ENCODE assay signal across 8 cellular contexts in genomic region chr12:8320791-8321190, GRCh38.
DNase-seq lines count a peak whose midpoint lies in the region; ATAC-seq and TF ChIP-seq lines count a peak whose summit lies in the region.
"Not testable (repeated sequence)": the region's sequence is repeated elsewhere in the genome, so short reads cannot be mapped to it uniquely, and the experiment has no call there.

No MANE protein-coding gene starts in this region.

- POLR2A ChIA-PET in CD8-positive, alpha-beta T cell (lab: Charles Lee); activated naive CD8-positive, alpha-beta T cell treated with anti-CD3 and anti-CD28 coated beads, Interleukin-2, amount 10 ng/mL, durations not matched to agents 7 days and 5 days (lab: Charles Lee): not testable (repeated sequence)

- H3K9ac ChIP-seq in Karpas-422 (ENCODE audit: low read length) = peak overlapping the region; percentile 58

- H3K4me1 ChIP-seq in CD8-positive, alpha-beta T cell (ENCODE audit: insufficient read depth, low read length) = not testable (repeated sequence)
- H3K4me1 ChIP-seq in Karpas-422 (ENCODE audit: low read length) = peaks cover 58% of the 10 kb centered on the region

- not testable (repeated sequence) for H3K4me3 ChIP-seq in CD8-positive, alpha-beta T cell (ENCODE audit: low read depth, low read length)
- 0 out of 2 replicates have a peak overlapping the region, but pooled peaks have one; percentile 11 for H3K4me3 ChIP-seq in Karpas-422 (ENCODE audit: low read length)

- peak overlapping the region; percentile 88 for H3K27ac Mint-ChIP-seq in CD8-positive, alpha-beta T cell
- H3K27ac Mint-ChIP-seq in T-helper 1 cell treated with Interleukin-12 subunit alpha and Interleukin-12 subunit beta and Interleukin-4 antibody, amounts not matched to agents 30 μg/mL and 1 μg/mL, for 36 hours = not testable (repeated sequence)
- peak overlapping the region; percentile 77 for H3K27ac Mint-ChIP-seq in activated CD8-positive, alpha-beta memory T cell treated with anti-CD3 and anti-CD28 coated beads, Interleukin-2, amount 10 ng/mL, durations not matched to agents 7 days and 5 days
- H3K27ac Mint-ChIP-seq in activated naive CD8-positive, alpha-beta T cell treated with anti-CD3 and anti-CD28 coated beads, Interleukin-2, amount 10 ng/mL, durations not matched to agents 7 days and 5 days = peak overlapping the region; percentile 77
- H3K27ac Mint-ChIP-seq in nephron = peak overlapping the region; percentile 61 to 92 (median 90)
- H3K27ac Mint-ChIP-seq in type B pancreatic cell = peak overlapping the region; percentile 33

- H3K79me2 ChIP-seq in Karpas-422 (ENCODE audit: low read length) = not testable (repeated sequence)

- TF ChIP-seq CTCF in CD8-positive, alpha-beta T cell (IDR thresholded peaks at IDR 0.05); nephron (IDR thresholded peaks at IDR 0.05; ENCODE audit: unreplicated experiment in 3 of 3); type B pancreatic cell (conservative IDR thresholded peaks at IDR 0.05): not testable (repeated sequence)

- H3K4me1 Mint-ChIP-seq in CD8-positive, alpha-beta T cell (ENCODE audit: low read depth) = peaks cover 15% of the 10 kb centered on the region
- peaks cover 20% of the 10 kb centered on the region for H3K4me1 Mint-ChIP-seq in T-helper 1 cell treated with Interleukin-12 subunit alpha and Interleukin-12 subunit beta and Interleukin-4 antibody, amounts not matched to agents 30 μg/mL and 1 μg/mL, for 36 hours (ENCODE audit: low read depth)
- H3K4me1 Mint-ChIP-seq in activated CD8-positive, alpha-beta memory T cell treated with anti-CD3 and anti-CD28 coated beads, Interleukin-2, amount 10 ng/mL, durations not matched to agents 7 days and 5 days = peaks cover 23% of the 10 kb centered on the region
- H3K4me1 Mint-ChIP-seq in activated naive CD8-positive, alpha-beta T cell treated with anti-CD3 and anti-CD28 coated beads, Interleukin-2, amount 10 ng/mL, durations not matched to agents 7 days and 5 days = peaks cover 14% of the 10 kb centered on the region
- H3K4me1 Mint-ChIP-seq in nephron = peaks cover 42% of the 10 kb centered on the region
- H3K4me1 Mint-ChIP-seq in type B pancreatic cell (ENCODE audit: unreplicated experiment) = not testable (repeated sequence)

- TF ChIP-seq POLR2A in erythroblast (IDR thresholded peaks at IDR 0.05; ENCODE audit: low read length) = not testable (repeated sequence)

- peak overlapping the region; percentile 36 for H3K4me2 ChIP-seq in Karpas-422 (ENCODE audit: low read depth, low read length, poor library complexity, severe bottlenecking)

- not testable (repeated sequence) for DNase-seq in CD8-positive, alpha-beta T cell; activated CD8-positive, alpha-beta memory T cell treated with anti-CD3 and anti-CD28 coated beads, Interleukin-2, amount 10 ng/mL, durations not matched to agents 7 days and 5 days; activated naive CD8-positive, alpha-beta T cell treated with anti-CD3 and anti-CD28 coated beads, Interleukin-2, amount 10 ng/mL, durations not matched to agents 7 days and 5 days; type B pancreatic cell (ENCODE audit: extremely low spot score, unreplicated experiment)
- DNase-seq in Karpas-422 (peak; percentile 58), erythroblast (lab: John Stamatoyannopoulos, UW) (peak; percentile 59 to 63)

- not testable (repeated sequence) for ATAC-seq in CD8-positive, alpha-beta T cell; activated CD8-positive, alpha-beta memory T cell treated with anti-CD3 and anti-CD28 coated beads, Interleukin-2, amount 10 ng/mL, durations not matched to agents 7 days and 5 days; activated naive CD8-positive, alpha-beta T cell treated with anti-CD3 and anti-CD28 coated beads, Interleukin-2, amount 10 ng/mL, durations not matched to agents 7 days and 5 days (ENCODE audit: low read depth)

- H3K36me3 Mint-ChIP-seq in CD8-positive, alpha-beta T cell; T-helper 1 cell treated with Interleukin-12 subunit alpha and Interleukin-12 subunit beta and Interleukin-4 antibody, amounts not matched to agents 30 μg/mL and 1 μg/mL, for 36 hours (ENCODE audit: low read depth); activated CD8-positive, alpha-beta memory T cell treated with anti-CD3 and anti-CD28 coated beads, Interleukin-2, amount 10 ng/mL, durations not matched to agents 7 days and 5 days; activated naive CD8-positive, alpha-beta T cell treated with anti-CD3 and anti-CD28 coated beads, Interleukin-2, amount 10 ng/mL, durations not matched to agents 7 days and 5 days; nephron (ENCODE audit: low read depth); type B pancreatic cell: not testable (repeated sequence)

- intact Hi-C loops in CD8-positive, alpha-beta T cell (cut with DNase I, micrococcal nuclease) = not testable (repeated sequence)

- not testable (repeated sequence) for H3K9me3 ChIP-seq in CD8-positive, alpha-beta T cell (ENCODE audit: low read length); Karpas-422 (ENCODE audit: low read length)

- not testable (repeated sequence) for H2AFZ ChIP-seq in Karpas-422 (ENCODE audit: low read length)

- not testable (repeated sequence) for H3K27ac ChIP-seq in CD8-positive, alpha-beta T cell (ENCODE audit: low read depth, low read length)
- H3K27ac ChIP-seq in Karpas-422 (ENCODE audit: low read length) = peak overlapping the region; percentile 92

- not testable (repeated sequence) for H3K27me3 ChIP-seq in CD8-positive, alpha-beta T cell (ENCODE audit: insufficient read depth, low read length); Karpas-422 (ENCODE audit: low read length)

- not testable (repeated sequence) for H3K9me3 Mint-ChIP-seq in CD8-positive, alpha-beta T cell; T-helper 1 cell treated with Interleukin-12 subunit alpha and Interleukin-12 subunit beta and Interleukin-4 antibody, amounts not matched to agents 30 μg/mL and 1 μg/mL, for 36 hours; activated CD8-positive, alpha-beta memory T cell treated with anti-CD3 and anti-CD28 coated beads, Interleukin-2, amount 10 ng/mL, durations not matched to agents 7 days and 5 days (ENCODE audit: low read depth); activated naive CD8-positive, alpha-beta T cell treated with anti-CD3 and anti-CD28 coated beads, Interleukin-2, amount 10 ng/mL, durations not matched to agents 7 days and 5 days; nephron; type B pancreatic cell

- not testable (repeated sequence) for H3K27me3 Mint-ChIP-seq in CD8-positive, alpha-beta T cell (ENCODE audit: low read depth); activated CD8-positive, alpha-beta memory T cell treated with anti-CD3 and anti-CD28 coated beads, Interleukin-2, amount 10 ng/mL, durations not matched to agents 7 days and 5 days
- H3K27me3 Mint-ChIP-seq in T-helper 1 cell treated with Interleukin-12 subunit alpha and Interleukin-12 subunit beta and Interleukin-4 antibody, amounts not matched to agents 30 μg/mL and 1 μg/mL, for 36 hours (ENCODE audit: low read depth) = peaks cover 22% of the 10 kb centered on the region
- peaks cover 10% of the 10 kb centered on the region for H3K27me3 Mint-ChIP-seq in activated naive CD8-positive, alpha-beta T cell treated with anti-CD3 and anti-CD28 coated beads, Interleukin-2, amount 10 ng/mL, durations not matched to agents 7 days and 5 days
- H3K27me3 Mint-ChIP-seq in nephron (ENCODE audit: low read depth) (peaks cover 11% of the 10 kb centered on the region), type B pancreatic cell (peaks cover 19% of the 10 kb centered on the region)

- peak overlapping the region; percentile 71 for H3K4me3 Mint-ChIP-seq in CD8-positive, alpha-beta T cell
- H3K4me3 Mint-ChIP-seq in T-helper 1 cell treated with Interleukin-12 subunit alpha and Interleukin-12 subunit beta and Interleukin-4 antibody, amounts not matched to agents 30 μg/mL and 1 μg/mL, for 36 hours = peak overlapping the region; percentile 68
- peak overlapping the region; percentile 65 for H3K4me3 Mint-ChIP-seq in activated CD8-positive, alpha-beta memory T cell treated with anti-CD3 and anti-CD28 coated beads, Interleukin-2, amount 10 ng/mL, durations not matched to agents 7 days and 5 days
- peak overlapping the region; percentile 76 for H3K4me3 Mint-ChIP-seq in activated naive CD8-positive, alpha-beta T cell treated with anti-CD3 and anti-CD28 coated beads, Interleukin-2, amount 10 ng/mL, durations not matched to agents 7 days and 5 days
- peak overlapping the region; percentile 3 to 57 (median 49) for H3K4me3 Mint-ChIP-seq in nephron
- peak overlapping the region; percentile 61 for H3K4me3 Mint-ChIP-seq in type B pancreatic cell

- H3K36me3 ChIP-seq in CD8-positive, alpha-beta T cell (ENCODE audit: insufficient read depth, low read length); Karpas-422 (ENCODE audit: insufficient read depth, low read length): not testable (repeated sequence)

- H4K20me1 ChIP-seq in Karpas-422 (ENCODE audit: insufficient read depth, low read depth, low read length) = not testable (repeated sequence)

- CTCF ChIA-PET in CD8-positive, alpha-beta T cell (lab: Charles Lee); activated CD8-positive, alpha-beta memory T cell treated with anti-CD3 and anti-CD28 coated beads, Interleukin-2, amount 10 ng/mL, durations not matched to agents 7 days and 5 days (lab: Charles Lee): not testable (repeated sequence)

- H3K9me2 ChIP-seq in Karpas-422 (replicated peaks; ENCODE audit: insufficient read depth, low read length) = not testable (repeated sequence)
